ENCODE assay signal across 1 cellular context in the genomic region with DNA sequence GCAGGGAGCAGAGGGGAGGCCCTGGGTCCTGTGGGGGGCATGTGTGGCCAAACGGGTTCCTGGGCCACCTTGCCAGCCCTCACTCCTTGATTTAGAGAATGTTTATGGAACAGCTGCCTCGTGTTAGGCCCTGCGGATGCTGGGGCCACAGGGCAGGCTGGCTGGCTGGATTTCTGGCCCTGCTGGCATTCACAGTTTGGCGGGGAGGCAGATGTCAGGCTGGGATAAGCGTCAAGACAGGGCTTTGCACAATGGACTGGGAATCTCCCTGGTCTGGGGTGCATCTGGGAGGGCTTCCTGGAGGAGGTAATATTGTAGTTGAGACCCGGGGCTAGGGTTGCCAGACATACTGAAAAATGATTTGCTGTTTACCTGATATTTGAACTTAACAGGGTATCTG.
TF ChIP-seq lines count a peak whose summit lies in the region.

No MANE protein-coding gene starts in this region.

TF ChIP-seq in HepG2, 621 proteins besides CTCF, POLR2A, EP300 and RAD21:
- TF ChIP-seq, protein P1, sequence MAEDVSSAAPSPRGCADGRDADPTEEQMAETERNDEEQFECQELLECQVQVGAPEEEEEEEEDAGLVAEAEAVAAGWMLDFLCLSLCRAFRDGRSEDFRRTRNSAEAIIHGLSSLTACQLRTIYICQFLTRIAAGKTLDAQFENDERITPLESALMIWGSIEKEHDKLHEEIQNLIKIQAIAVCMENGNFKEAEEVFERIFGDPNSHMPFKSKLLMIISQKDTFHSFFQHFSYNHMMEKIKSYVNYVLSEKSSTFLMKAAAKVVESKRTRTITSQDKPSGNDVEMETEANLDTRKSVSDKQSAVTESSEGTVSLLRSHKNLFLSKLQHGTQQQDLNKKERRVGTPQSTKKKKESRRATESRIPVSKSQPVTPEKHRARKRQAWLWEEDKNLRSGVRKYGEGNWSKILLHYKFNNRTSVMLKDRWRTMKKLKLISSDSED (CRISPR knock-in tag; IDR thresholded peaks at IDR 0.05): no peak
- TF ChIP-seq ZNF232 (CRISPR knock-in tag; IDR thresholded peaks at IDR 0.05; ENCODE audit: borderline replicate concordance): no peak
- no peak for TF ChIP-seq ZBTB34 (CRISPR knock-in tag; IDR thresholded peaks at IDR 0.05)
- no peak for TF ChIP-seq AHR (CRISPR knock-in tag; IDR thresholded peaks at IDR 0.05)
- no peak for TF ChIP-seq ZNF879 (CRISPR knock-in tag; IDR thresholded peaks at IDR 0.05)
- no peak for TF ChIP-seq HOXA9 (CRISPR knock-in tag; IDR thresholded peaks at IDR 0.05; ENCODE audit: borderline replicate concordance)
- TF ChIP-seq ZFP1 (CRISPR knock-in tag; IDR thresholded peaks at IDR 0.05): no peak
- TF ChIP-seq, protein P2, sequence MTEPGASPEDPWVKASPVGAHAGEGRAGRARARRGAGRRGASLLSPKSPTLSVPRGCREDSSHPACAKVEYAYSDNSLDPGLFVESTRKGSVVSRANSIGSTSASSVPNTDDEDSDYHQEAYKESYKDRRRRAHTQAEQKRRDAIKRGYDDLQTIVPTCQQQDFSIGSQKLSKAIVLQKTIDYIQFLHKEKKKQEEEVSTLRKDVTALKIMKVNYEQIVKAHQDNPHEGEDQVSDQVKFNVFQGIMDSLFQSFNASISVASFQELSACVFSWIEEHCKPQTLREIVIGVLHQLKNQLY (CRISPR knock-in tag; IDR thresholded peaks at IDR 0.05): no peak
- no peak for TF ChIP-seq MYC (CRISPR knock-in tag; IDR thresholded peaks at IDR 0.05; ENCODE audit: borderline replicate concordance)
- no peak for TF ChIP-seq PLRG1 (conservative IDR thresholded peaks at IDR 0.05)
- TF ChIP-seq, protein P3, sequence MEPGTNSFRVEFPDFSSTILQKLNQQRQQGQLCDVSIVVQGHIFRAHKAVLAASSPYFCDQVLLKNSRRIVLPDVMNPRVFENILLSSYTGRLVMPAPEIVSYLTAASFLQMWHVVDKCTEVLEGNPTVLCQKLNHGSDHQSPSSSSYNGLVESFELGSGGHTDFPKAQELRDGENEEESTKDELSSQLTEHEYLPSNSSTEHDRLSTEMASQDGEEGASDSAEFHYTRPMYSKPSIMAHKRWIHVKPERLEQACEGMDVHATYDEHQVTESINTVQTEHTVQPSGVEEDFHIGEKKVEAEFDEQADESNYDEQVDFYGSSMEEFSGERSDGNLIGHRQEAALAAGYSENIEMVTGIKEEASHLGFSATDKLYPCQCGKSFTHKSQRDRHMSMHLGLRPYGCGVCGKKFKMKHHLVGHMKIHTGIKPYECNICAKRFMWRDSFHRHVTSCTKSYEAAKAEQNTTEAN (CRISPR knock-in tag; conservative IDR thresholded peaks at IDR 0.05): no peak
- TF ChIP-seq MAFK (conservative IDR thresholded peaks at IDR 0.05 in 1 of 2, IDR thresholded peaks at IDR 0.05 in 1 of 2; ENCODE audit: low read length in 2 of 2): no peak
- TF ChIP-seq ZFX (CRISPR knock-in tag; IDR thresholded peaks at IDR 0.05; ENCODE audit: low read depth): no peak
- no peak for TF ChIP-seq ZNF670 (CRISPR knock-in tag; IDR thresholded peaks at IDR 0.05; ENCODE audit: borderline replicate concordance)
- TF ChIP-seq, protein P4, sequence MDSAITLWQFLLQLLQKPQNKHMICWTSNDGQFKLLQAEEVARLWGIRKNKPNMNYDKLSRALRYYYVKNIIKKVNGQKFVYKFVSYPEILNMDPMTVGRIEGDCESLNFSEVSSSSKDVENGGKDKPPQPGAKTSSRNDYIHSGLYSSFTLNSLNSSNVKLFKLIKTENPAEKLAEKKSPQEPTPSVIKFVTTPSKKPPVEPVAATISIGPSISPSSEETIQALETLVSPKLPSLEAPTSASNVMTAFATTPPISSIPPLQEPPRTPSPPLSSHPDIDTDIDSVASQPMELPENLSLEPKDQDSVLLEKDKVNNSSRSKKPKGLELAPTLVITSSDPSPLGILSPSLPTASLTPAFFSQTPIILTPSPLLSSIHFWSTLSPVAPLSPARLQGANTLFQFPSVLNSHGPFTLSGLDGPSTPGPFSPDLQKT (CRISPR knock-in tag; IDR thresholded peaks at IDR 0.05; ENCODE audit: borderline replicate concordance): no peak
- no peak for TF ChIP-seq ZNF776 (CRISPR knock-in tag; IDR thresholded peaks at IDR 0.05)
- no peak for TF ChIP-seq NFIB (CRISPR knock-in tag; IDR thresholded peaks at IDR 0.05; ENCODE audit: borderline replicate concordance)
- TF ChIP-seq ZNF639 (CRISPR knock-in tag; conservative IDR thresholded peaks at IDR 0.05): no peak
- TF ChIP-seq ZNF567 (CRISPR knock-in tag; IDR thresholded peaks at IDR 0.05; ENCODE audit: borderline replicate concordance): no peak
